Comparison of ENCODE assay signal across 19 cellular contexts in genomic region chr5:104139840-104140239, GRCh38.
"Had no signal": no experiment of that assay in that cellular context is flagged by ENCODE, and none has a peak within 500 bp of the region (broad histone marks: within the 10 kb centered on the region; RNA-seq: fewer than 3 reads in every experiment).

No MANE protein-coding gene starts in this region.

- H3K4me1 Mint-ChIP-seq: natural killer cell; stimulated activated naive CD8-positive, alpha-beta T cell treated with anti-CD3 and anti-CD28 coated beads, Interleukin-15, amount 100 ng/mL, for 72 hours had no signal

- H3K27me3 Mint-ChIP-seq: progenitor cell of endocrine pancreas; stimulated activated naive CD8-positive, alpha-beta T cell treated with anti-CD3 and anti-CD28 coated beads, Interleukin-15, amount 100 ng/mL, for 72 hours had no signal

- H3K36me3 Mint-ChIP-seq: natural killer cell had no signal

- H3K27ac Mint-ChIP-seq: natural killer cell; progenitor cell of endocrine pancreas; stimulated activated naive CD8-positive, alpha-beta T cell treated with anti-CD3 and anti-CD28 coated beads, Interleukin-15, amount 100 ng/mL, for 72 hours had no signal

- H3K27ac ChIP-seq: colonic mucosa, lower lobe of right lung, neutrophil, parathyroid adenoma, right lobe of liver, suprapubic skin, transverse colon, vagina had no signal

- DNase-seq: colonic mucosa; dermis blood vessel endothelial cell; effector memory CD4-positive, alpha-beta T cell; head of caudate nucleus; left ventricle myocardium superior; lower lobe of right lung; natural killer cell; right lobe of liver; small intestine; stimulated activated CD4-positive, alpha-beta T cell treated with anti-CD3 and anti-CD28 coated beads, Interleukin-15, amount 100 ng/mL, for 24 hours; stimulated activated CD4-positive, alpha-beta T cell treated with anti-CD3 and anti-CD28 coated beads, Interleukin-2, amount 100 ng/mL, for 48 hours; stimulated activated naive CD4-positive, alpha-beta T cell; stimulated activated naive CD8-positive, alpha-beta T cell treated with anti-CD3 and anti-CD28 coated beads, Interleukin-15, amount 100 ng/mL, for 72 hours; transverse colon had no signal

- H3K4me3 Mint-ChIP-seq: natural killer cell; stimulated activated naive CD8-positive, alpha-beta T cell treated with anti-CD3 and anti-CD28 coated beads, Interleukin-15, amount 100 ng/mL, for 72 hours had no signal

- H3K9me3 Mint-ChIP-seq: stimulated activated naive CD8-positive, alpha-beta T cell treated with anti-CD3 and anti-CD28 coated beads, Interleukin-15, amount 100 ng/mL, for 72 hours had no signal
